Comparison of ENCODE assay signal across 8 cellular contexts in genomic region chr1:44212355-44213221, GRCh38. TPM values are rescaled to one million over a fixed set of nuclear protein-coding genes. Genes with fewer than 3 reads are reported as not detected.
A peak's percentile ranks its signal among the peaks of the same experiment; 100 is the strongest.
DNase-seq lines count a peak whose midpoint lies in the region; ATAC-seq and TF ChIP-seq lines count a peak whose summit lies in the region.

No MANE protein-coding gene starts in this region.

- peak overlapping the region; percentile 95 for H3K4me3 Mint-ChIP-seq in CD8-positive, alpha-beta T cell
- H3K4me3 Mint-ChIP-seq in central memory CD8-positive, alpha-beta T cell: peak overlapping the region; percentile 83
- H3K4me3 Mint-ChIP-seq in nephron progenitor cell: peak overlapping the region; percentile 94

- no peaks in the 10 kb centered on the region for H4K20me1 ChIP-seq in PC-9 (ENCODE audit: insufficient read depth)

- H3K79me2 ChIP-seq in PC-9 (ENCODE audit: low read depth): peaks cover 11% of the 10 kb centered on the region

- CTCF ChIA-PET in CD8-positive, alpha-beta T cell (lab: Charles Lee): interaction anchor here (0.5 to 1.9 kb wide), 4 partner anchors 15 to 440 kb away, joined by 3 to 4 read pairs (median 4); no protein-coding TSS in a partner anchor
- CTCF ChIA-PET in PC-9 (lab: Charles Lee): interaction anchor here (0.5 to 1.0 kb wide), 3 partner anchors 8 to 166 kb away, joined by 3 to 5 read pairs (median 4); no protein-coding TSS in a partner anchor

- H3K4me1 ChIP-seq in CD8-positive, alpha-beta T cell (ENCODE audit: insufficient read depth, low read length): peaks cover 18% of the 10 kb centered on the region
- H3K4me1 ChIP-seq in PC-9 (replicated peaks; ENCODE audit: insufficient read depth): peaks cover 17% of the 10 kb centered on the region; the same call in 1 of the 2 replicates

- H2AFZ ChIP-seq in PC-9: peak overlapping the region; percentile 91

- no peaks in the 10 kb centered on the region for H3K27me3 ChIP-seq in CD8-positive, alpha-beta T cell (ENCODE audit: insufficient read depth, low read length)
- H3K27me3 ChIP-seq in PC-9 (ENCODE audit: insufficient read depth, low read depth): no peaks in the 10 kb centered on the region

- intact Hi-C loops in CD8-positive, alpha-beta T cell (cut with DNase I, micrococcal nuclease): loop anchor here (1.0 to 10.0 kb wide), 10 partner anchors 143 to 1475 kb away; partner anchors contain the start of genes ATP6V0B (in 1 of the 2), B4GALT2 (in 1 of the 2), C1orf50 (in 1 of the 2) and CFAP57 (in 1 of the 2)
- intact Hi-C loops in PC-9 (cut with micrococcal nuclease; ENCODE audit: unreplicated experiment): loop anchor here (5.0 kb wide), 1 partner anchor 205 kb away; no protein-coding TSS in a partner anchor

- ATAC-seq in CD8-positive, alpha-beta T cell: peak; percentile 35
- ATAC-seq in central memory CD8-positive, alpha-beta T cell (replicated peaks; ENCODE audit: extremely low read depth, poor library complexity, severe bottlenecking): peak; percentile 69
- no peak for ATAC-seq in GM18870 (IDR thresholded peaks at IDR 0.05; ENCODE audit: unreplicated experiment)

- H3K36me3 ChIP-seq in CD8-positive, alpha-beta T cell (ENCODE audit: insufficient read depth, low read length): no peaks in the 10 kb centered on the region
- H3K36me3 ChIP-seq in PC-9 (ENCODE audit: low read depth): no peaks in the 10 kb centered on the region

- H3K4me2 ChIP-seq in PC-9: peak overlapping the region; percentile 94

- peaks cover 14% of the 10 kb centered on the region; the same call in 1 of the 2 replicates for H3F3A ChIP-seq in PC-9 (ENCODE audit: insufficient read depth, low read depth)

- peaks cover 32% of the 10 kb centered on the region for H3K36me3 Mint-ChIP-seq in CD8-positive, alpha-beta T cell
- peaks cover 7% of the 10 kb centered on the region for H3K36me3 Mint-ChIP-seq in central memory CD8-positive, alpha-beta T cell (ENCODE audit: insufficient read depth)
- H3K36me3 Mint-ChIP-seq in nephron progenitor cell (ENCODE audit: low read depth): peaks cover 17% of the 10 kb centered on the region

- H3K27ac ChIP-seq in CD8-positive, alpha-beta T cell (ENCODE audit: low read depth, low read length): peak overlapping the region; percentile 61
- H3K27ac ChIP-seq in PC-9: peak overlapping the region; percentile 13; the same call in 1 of the 2 replicates

- no peak for TF ChIP-seq CTCF in CD8-positive, alpha-beta T cell (IDR thresholded peaks at IDR 0.05)
- TF ChIP-seq CTCF in PC-9 (conservative IDR thresholded peaks at IDR 0.05): no peak
- TF ChIP-seq CTCF in nephron progenitor cell (IDR thresholded peaks at IDR 0.05): no peak

- DNase-seq in CD8-positive, alpha-beta T cell: peak in 2 of 7 experiments; percentile 20 to 50
- no peak for DNase-seq in PC-9
- peak in 1 of 2 donors; percentile 26 for DNase-seq in central memory CD8-positive, alpha-beta T cell (ENCODE audit: low spot score in 2 of 2)
- no peak for DNase-seq in nephron progenitor cell
- DNase-seq in SIG-M5 treated with dmso at 0.1 percent for 504 hours (lab: John Stamatoyannopoulos, UW; ENCODE audit: unreplicated experiment): no peak
- no peak for DNase-seq in GDM1 (lab: John Stamatoyannopoulos, UW)
- DNase-seq in pons (ENCODE audit: low spot score): no peak

- H3K4me1 Mint-ChIP-seq in CD8-positive, alpha-beta T cell (ENCODE audit: low read depth): peaks cover 40% of the 10 kb centered on the region
- peaks cover 51% of the 10 kb centered on the region for H3K4me1 Mint-ChIP-seq in central memory CD8-positive, alpha-beta T cell
- H3K4me1 Mint-ChIP-seq in nephron progenitor cell: peaks cover 32% of the 10 kb centered on the region

- peak overlapping the region; percentile 83 for H3K27ac Mint-ChIP-seq in CD8-positive, alpha-beta T cell
- H3K27ac Mint-ChIP-seq in central memory CD8-positive, alpha-beta T cell (ENCODE audit: low read depth): peak overlapping the region; percentile 93
- no peak overlapping the region for H3K27ac Mint-ChIP-seq in nephron progenitor cell

- TSS peak; percentile 64 for BruUV-seq in PC-9 (replicated peaks; lab: Mats Ljungman, UMichigan)

- H3K9me3 ChIP-seq in CD8-positive, alpha-beta T cell (ENCODE audit: low read length): no peaks in the 10 kb centered on the region
- H3K9me3 ChIP-seq in PC-9 (ENCODE audit: insufficient read depth, low read depth): no peaks in the 10 kb centered on the region

- POLR2A ChIA-PET in CD8-positive, alpha-beta T cell (lab: Charles Lee): interaction anchor here (0.8 to 2.0 kb wide), 7 partner anchors 11 to 1530 kb away, joined by 3 to 10 read pairs (median 3); partner anchors contain the start of genes KDM4A and YBX1
- POLR2A ChIA-PET in PC-9 (lab: Charles Lee; ENCODE audit: unreplicated experiment): interaction anchor here (0.5 to 0.7 kb wide), 6 partner anchors 11 to 662 kb away, joined by 3 to 4 read pairs (median 4); no protein-coding TSS in a partner anchor

- H3K9me2 ChIP-seq in PC-9 (ENCODE audit: insufficient read depth): no peaks in the 10 kb centered on the region; the same call in 1 of the 2 replicates

- H3K4me3 ChIP-seq in CD8-positive, alpha-beta T cell (ENCODE audit: low read depth, low read length): peak overlapping the region; percentile 91
- H3K4me3 ChIP-seq in PC-9: peak overlapping the region; percentile 86

- no peaks in the 10 kb centered on the region for H3K27me3 Mint-ChIP-seq in CD8-positive, alpha-beta T cell (ENCODE audit: low read depth)
- H3K27me3 Mint-ChIP-seq in central memory CD8-positive, alpha-beta T cell: no peaks in the 10 kb centered on the region
- peaks cover 28% of the 10 kb centered on the region for H3K27me3 Mint-ChIP-seq in nephron progenitor cell (ENCODE audit: low read depth, poor library complexity)

- no peaks in the 10 kb centered on the region for H3K9me3 Mint-ChIP-seq in CD8-positive, alpha-beta T cell
- H3K9me3 Mint-ChIP-seq in central memory CD8-positive, alpha-beta T cell: no peaks in the 10 kb centered on the region
- H3K9me3 Mint-ChIP-seq in nephron progenitor cell: no peaks in the 10 kb centered on the region

RNA-seq across cellular contexts. Expression of gene DMAP1, which starts 0.7 kb away (rescaled TPM):
- 10 to 100 TPM; 59.0 to 59.5 TPM for total RNA-seq in CD8-positive, alpha-beta T cell
- total RNA-seq in PC-9 (2021): 54.2 and 68.4 TPM in 2 replicates
